In the genomic region with DNA sequence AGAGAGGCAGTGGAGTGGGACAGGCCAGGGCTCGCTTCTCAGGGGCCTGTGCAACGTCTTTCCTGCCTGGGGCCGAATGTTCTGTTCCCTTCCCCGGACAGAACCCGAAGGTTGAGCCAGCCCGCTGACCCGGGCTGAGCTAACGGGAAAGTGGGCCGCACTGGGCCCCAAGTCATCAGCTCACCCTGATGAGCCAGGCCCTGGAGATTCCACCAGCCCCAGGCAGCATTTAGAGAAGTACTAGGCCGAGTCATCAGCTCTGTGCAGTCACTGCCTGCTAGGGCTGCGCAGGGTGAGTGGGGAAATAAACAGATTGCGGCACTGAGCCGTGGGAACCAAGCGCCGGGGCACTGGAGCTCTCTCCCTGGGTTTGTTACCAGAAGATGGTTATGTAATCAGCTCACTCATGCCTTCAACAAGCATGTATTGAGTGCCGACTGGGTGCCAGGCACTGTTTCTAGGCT, we compare ENCODE assay signal across 8 cellular contexts. TPM values are rescaled to one million over a fixed set of nuclear protein-coding genes. Genes with fewer than 3 reads are reported as not detected.
DNase-seq lines count a peak whose midpoint lies in the region; ATAC-seq and TF ChIP-seq lines count a peak whose summit lies in the region.
"Had no signal": no experiment of that assay in that cellular context is flagged by ENCODE, and none has a peak within 500 bp of the region (broad histone marks: within the 10 kb centered on the region; RNA-seq: fewer than 3 reads in every experiment).

No MANE protein-coding gene starts in this region.

- intact Hi-C loops in colonic mucosa (cut with DNase I) (no loop called here), lower lobe of right lung (cut with DNase I) (no loop called here), upper lobe of right lung (cut with DNase I) (no loop called here)

- H3K9me3 ChIP-seq in colonic mucosa: no peaks in the 10 kb centered on the region
- no peaks in the 10 kb centered on the region for H3K9me3 ChIP-seq in lower lobe of right lung
- H3K9me3 ChIP-seq in upper lobe of right lung: no peaks in the 10 kb centered on the region

- H3K4me3 ChIP-seq in NB4 (ENCODE audit: low read depth, low read length) (no peak overlapping the region), colonic mucosa (no peak overlapping the region), lower lobe of right lung (no peak overlapping the region), upper lobe of right lung (no peak overlapping the region)

- no peak for TF ChIP-seq CTCF in NB4 (IDR thresholded peaks at IDR 0.05; ENCODE audit: low read depth, low read length)
- no peak for TF ChIP-seq CTCF in colonic mucosa (IDR thresholded peaks at IDR 0.05)
- TF ChIP-seq CTCF in lower lobe of right lung (IDR thresholded peaks at IDR 0.05): no peak
- no peak for TF ChIP-seq CTCF in upper lobe of right lung (IDR thresholded peaks at IDR 0.05)

- peak; percentile 94 for DNase-seq in NB4 (ENCODE audit: low read depth)
- DNase-seq in colonic mucosa: no peak
- peak; percentile 92 for DNase-seq in lower lobe of right lung
- DNase-seq in upper lobe of right lung: peak; percentile 93
- no peak for DNase-seq in NCI-H446 treated with DMSO at 0.1 percent for 48 hours (lab: John Stamatoyannopoulos, UW)
- DNase-seq in COLO829 (ENCODE audit: low spot score): no peak
- DNase-seq in D341Med (ENCODE audit: low spot score): no peak
- DNase-seq: NCI-H1105 treated with DMSO at 0.1 percent for 48 hours had no signal

- H3K36me3 ChIP-seq in colonic mucosa (no peaks in the 10 kb centered on the region), lower lobe of right lung (no peaks in the 10 kb centered on the region), upper lobe of right lung (no peaks in the 10 kb centered on the region)

- TF ChIP-seq POLR2A in NB4 (IDR thresholded peaks at IDR 0.05; ENCODE audit: extremely low read depth, insufficient read length): no peak

- no peak overlapping the region for H3K9ac ChIP-seq in colonic mucosa (ENCODE audit: low read depth in 2 of 2, low read length in 2 of 2)

- H3K4me1 ChIP-seq in colonic mucosa (no peaks in the 10 kb centered on the region), lower lobe of right lung (peaks cover 56% of the 10 kb centered on the region), upper lobe of right lung (peaks cover 58% of the 10 kb centered on the region)

- peak; percentile 89 to 90 for ATAC-seq in lower lobe of right lung
- ATAC-seq in upper lobe of right lung: peak; percentile 91

- H3K27ac ChIP-seq in colonic mucosa (peak overlapping the region; percentile 5), lower lobe of right lung (peak overlapping the region; percentile 84), upper lobe of right lung (peak overlapping the region; percentile 77)

- H3K27me3 ChIP-seq in colonic mucosa (no peaks in the 10 kb centered on the region), lower lobe of right lung (ENCODE audit: low read depth) (no peaks in the 10 kb centered on the region), upper lobe of right lung (no peaks in the 10 kb centered on the region)

RNA-seq across cellular contexts. Expression of gene DUSP1, which starts 29.1 kb away (rescaled TPM):
- total RNA-seq in colonic mucosa (100 to 1,000 TPM in 1 of 2 donors, 10 to 100 TPM in 1; 61.7 to 102 TPM), lower lobe of right lung (367 TPM), upper lobe of right lung (382 TPM)

RNA-seq across cellular contexts. Expression of gene ERGIC1, which starts 33.9 kb away (rescaled TPM):
- 100 to 1,000 TPM; 173 to 191 TPM for total RNA-seq in colonic mucosa
- 177 TPM for total RNA-seq in lower lobe of right lung
- total RNA-seq in upper lobe of right lung: 186 TPM

Comparison
In these comparisons a context has a peak if more than half of its experiments do, and no peak if none do; other contexts are left out.
1. DNase-seq: peak in NB4 (single experiment), lower lobe of right lung (single experiment) and upper lobe of right lung (single experiment); none in colonic mucosa (single experiment), NCI-H446 treated with DMSO at 0.1 percent for 48 hours (single experiment), COLO829 (single experiment) and D341Med (single experiment).
2. H3K27ac ChIP-seq: peak in every context shown above with its lines; median percentile 84 in lower lobe of right lung; 77 in upper lobe of right lung; 5 in colonic mucosa.